In the genomic region with DNA sequence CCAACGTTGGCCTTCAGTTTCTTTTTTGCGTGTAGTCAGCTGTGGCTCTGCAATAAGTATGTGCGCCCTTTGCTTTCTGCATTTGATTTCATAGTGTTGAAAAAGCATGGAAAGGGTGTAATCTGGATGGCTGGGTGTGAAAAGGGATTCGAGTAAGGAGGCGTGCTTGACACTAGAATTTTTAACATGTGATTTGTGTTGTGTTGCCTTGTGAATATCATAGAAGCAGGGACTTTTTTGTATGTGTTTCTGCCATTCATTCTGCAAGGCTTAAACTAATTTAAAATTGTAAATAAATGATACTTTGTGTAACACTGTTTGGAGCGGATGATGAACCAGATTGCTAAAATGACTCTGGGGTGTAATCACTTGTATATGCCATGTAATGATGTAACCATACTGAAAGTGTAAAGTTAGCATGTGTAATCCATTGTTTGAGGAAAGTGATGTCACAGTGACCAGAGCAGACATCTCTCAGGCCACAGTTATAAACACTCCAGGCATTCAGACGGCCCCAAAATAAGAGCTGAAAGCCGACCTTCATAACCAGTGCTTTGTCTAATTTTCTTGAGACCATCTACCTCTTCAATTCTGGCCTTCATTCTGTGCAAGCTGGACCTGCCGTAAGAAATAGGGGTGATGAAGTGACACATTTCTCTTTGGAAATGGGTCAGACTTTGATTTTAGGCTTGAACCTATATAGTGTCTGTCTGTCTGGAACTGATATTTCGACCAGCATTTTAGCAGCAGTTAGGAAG, we compare ENCODE assay signal across 12 cellular contexts. TPM values are rescaled to one million over a fixed set of nuclear protein-coding genes. Genes with fewer than 3 reads are reported as not detected.
DNase-seq lines count a peak whose midpoint lies in the region; ATAC-seq, FAIRE-seq and TF ChIP-seq lines count a peak whose summit lies in the region.
"Had no signal": no experiment of that assay in that cellular context is flagged by ENCODE, and none has a peak within 500 bp of the region (broad histone marks: within the 10 kb centered on the region; RNA-seq: fewer than 3 reads in every experiment).

No MANE protein-coding gene starts in this region.

- no peak overlapping the region for H2BK5ac ChIP-seq in mesendoderm (ENCODE audit: low read length)

- no peak overlapping the region for H4K8ac ChIP-seq in mesendoderm (ENCODE audit: low read depth, low read length)

- H3K27me3 ChIP-seq in mesendoderm (ENCODE audit: insufficient read depth, low read length, poor library complexity) = no peaks in the 10 kb centered on the region

- no peak overlapping the region for H3K56ac ChIP-seq in mesendoderm (ENCODE audit: low read length)

- TF ChIP-seq CTCF in progenitor cell of endocrine pancreas (IDR thresholded peaks at IDR 0.05; ENCODE audit: unreplicated experiment) = no peak

- no peak for FAIRE-seq in GM19239 (lab: Jason Lieb, UNC)

- no peak overlapping the region for H3K4me3 Mint-ChIP-seq in progenitor cell of endocrine pancreas (ENCODE audit: low read depth)

- no peak overlapping the region for H3K9ac ChIP-seq in mesendoderm (ENCODE audit: low read length)

- no peak overlapping the region for H3K4ac ChIP-seq in mesendoderm (ENCODE audit: low read depth, low read length)

- DNase-seq in Right ventricle myocardium inferior (ENCODE audit: missing footprints) (no peak), cardiac septum (ENCODE audit: low spot score) (no peak), mesendoderm (no peak), GM19239 (ENCODE audit: insufficient read length, low spot score) (no peak), progenitor cell of endocrine pancreas (ENCODE audit: low spot score, unreplicated experiment) (no peak)
- DNase-seq in stimulated activated CD4-positive, alpha-beta T cell treated with anti-CD3 and anti-CD28 coated beads, Interleukin-15, amount 100 ng/mL, for 24 hours = no peak
- DNase-seq in stimulated activated naive CD4-positive, alpha-beta T cell (lab: John Stamatoyannopoulos, UW) = no peak
- DNase-seq: activated T-cell treated with anti-CD3 and anti-CD28 coated beads, Interleukin-2, amount 50 U/mL, for 1 hour; retina had no signal

- H2AK5ac ChIP-seq in mesendoderm (ENCODE audit: low read length) = no peak overlapping the region

- H3K4me2 ChIP-seq in mesendoderm (ENCODE audit: low read length) = no peak overlapping the region

- intact Hi-C loops in Right ventricle myocardium inferior (cut with DNase I) (no loop called here), cardiac septum (cut with DNase I) (no loop called here)

- no peak overlapping the region for H3K23ac ChIP-seq in mesendoderm (ENCODE audit: low read length)

- no peak overlapping the region for H3K4me3 ChIP-seq in mesendoderm (ENCODE audit: low read length)

- peak overlapping the region; percentile 54 for H3K27ac ChIP-seq in mesendoderm (ENCODE audit: low read depth, low read length)

- peaks cover 6% of the 10 kb centered on the region for H3K4me1 Mint-ChIP-seq in progenitor cell of endocrine pancreas (ENCODE audit: low read depth)

- H3K27ac Mint-ChIP-seq in progenitor cell of endocrine pancreas = no peak overlapping the region
- H3K27ac Mint-ChIP-seq: type B pancreatic cell had no signal

- ATAC-seq in Right ventricle myocardium inferior = peak; percentile 32
- peak; percentile 34 for ATAC-seq in esophagus mucosa
- ATAC-seq: SK-N-SH treated with all-trans-retinoic acid at 6 μM for 48 hours had no signal

- H3K27me3 Mint-ChIP-seq in progenitor cell of endocrine pancreas = peaks cover 3% of the 10 kb centered on the region
- H3K27me3 Mint-ChIP-seq: type B pancreatic cell had no signal

- H3K36me3 ChIP-seq in mesendoderm (ENCODE audit: control insufficient read depth, insufficient read depth, low read length) = no peaks in the 10 kb centered on the region

- H3K79me2 ChIP-seq in mesendoderm (ENCODE audit: control insufficient read depth, insufficient read depth, low read length) = no peaks in the 10 kb centered on the region

- H2BK15ac ChIP-seq in mesendoderm (replicated peaks; ENCODE audit: low read depth) = no peak overlapping the region

- WGBS in mesendoderm (ENCODE audit: extremely low coverage, insufficient coverage, low lambda C conversion rate) = no CpG with 5 or more reads among the region's 10 CpGs

- peaks cover 1% of the 10 kb centered on the region for H3K4me1 ChIP-seq in mesendoderm (ENCODE audit: control insufficient read depth, low read depth, low read length)

- no peaks in the 10 kb centered on the region for H3K79me1 ChIP-seq in mesendoderm (ENCODE audit: low read length)

- H4K5ac ChIP-seq in mesendoderm (ENCODE audit: low read length) = no peak overlapping the region

- no peaks in the 10 kb centered on the region for H3K36me3 Mint-ChIP-seq in progenitor cell of endocrine pancreas (ENCODE audit: insufficient read depth)
- H3K36me3 Mint-ChIP-seq: type B pancreatic cell had no signal

- H3K18ac ChIP-seq in mesendoderm (ENCODE audit: low read length) = no peak overlapping the region

- H3K9me3 Mint-ChIP-seq in progenitor cell of endocrine pancreas (ENCODE audit: low read depth) = no peaks in the 10 kb centered on the region
- H3K9me3 Mint-ChIP-seq: type B pancreatic cell had no signal

- no peak overlapping the region for H2BK120ac ChIP-seq in mesendoderm (ENCODE audit: low read depth, low read length)

RNA-seq across cellular contexts. Expression of a gene that starts 0.6 kb away (rescaled TPM):
- total RNA-seq in Right ventricle myocardium inferior (159 TPM), cardiac septum (209 TPM), esophagus mucosa (1.2 TPM), progenitor cell of endocrine pancreas (2.2 and 2.7 TPM in 2 replicates)
- 12.2 TPM for polyA plus RNA-seq in mesendoderm (2013, experiment 1 of 2)
- 11.7 TPM for polyA plus RNA-seq in mesendoderm (2013, experiment 2 of 2)

RNA-seq across cellular contexts. Expression of a gene that starts 6.8 kb away (rescaled TPM):
- 0.46 TPM for total RNA-seq in Right ventricle myocardium inferior
- 1.7 TPM for total RNA-seq in cardiac septum
- 0.80 TPM for total RNA-seq in esophagus mucosa
- 0.62 TPM for polyA plus RNA-seq in mesendoderm (2013, experiment 1 of 2)
- polyA plus RNA-seq in mesendoderm (2013, experiment 2 of 2) = 0.41 TPM
- 1.3 and 1.8 TPM in 2 replicates for total RNA-seq in progenitor cell of endocrine pancreas

Comparison
In these comparisons a context has a peak if more than half of its experiments do, and no peak if none do; other contexts are left out.
1. RNA of a gene that starts 0.6 kb away (total RNA-seq): 209 TPM in cardiac septum (single experiment) and 159 TPM in Right ventricle myocardium inferior (single experiment); 2.2 to 2.7 TPM in progenitor cell of endocrine pancreas and 1.2 TPM in esophagus mucosa (single experiment); every median in the first group is over 10 times any median in the second.